Comparison of ENCODE assay signal across 8 cellular contexts in the genomic region with DNA sequence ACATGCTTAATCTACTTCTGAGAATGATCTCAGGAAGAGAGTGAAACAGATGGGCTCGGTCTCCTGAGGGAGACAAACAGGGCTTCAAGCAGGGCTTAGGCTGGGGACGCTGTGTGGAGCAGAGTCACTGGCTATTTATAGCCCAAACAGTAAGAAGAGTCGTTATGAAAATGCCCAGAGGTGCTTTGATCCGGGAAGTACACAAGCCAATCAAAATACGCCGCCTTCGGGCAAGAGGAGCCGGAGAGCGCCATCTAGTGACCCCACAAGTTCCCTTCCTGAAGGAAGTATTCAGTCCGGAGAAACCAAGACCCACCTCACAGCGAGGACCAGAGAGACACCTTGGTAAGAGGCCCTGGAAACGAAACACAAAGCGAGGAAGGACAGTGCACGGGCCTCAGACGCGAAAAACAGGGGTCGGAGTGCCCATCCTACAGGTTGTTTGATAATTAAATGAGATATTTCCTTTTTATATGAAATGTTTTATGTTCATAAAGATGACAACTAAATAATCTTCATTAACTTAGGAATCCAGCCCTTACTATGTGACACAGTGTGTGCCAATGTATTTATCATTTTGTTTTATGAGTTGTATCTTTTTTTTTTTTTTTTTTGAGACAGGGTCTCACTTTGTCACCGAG. TPM values are rescaled to one million over a fixed set of nuclear protein-coding genes. Genes with fewer than 3 reads are reported as not detected.
DNase-seq lines count a peak whose midpoint lies in the region; ATAC-seq, FAIRE-seq and TF ChIP-seq lines count a peak whose summit lies in the region.

No MANE protein-coding gene starts in this region.

- H3K27me3 ChIP-seq in endodermal cell (ENCODE audit: control insufficient read depth, insufficient read depth, low read length, poor library complexity, severe bottlenecking) (no peaks in the 10 kb centered on the region), mucosa of stomach (ENCODE audit: control insufficient read depth, insufficient read depth, low read length) (no peaks in the 10 kb centered on the region)

- H3K9me3 Mint-ChIP-seq in endodermal cell = peaks cover 18% of the 10 kb centered on the region

- WGBS in endodermal cell (ENCODE audit: insufficient coverage in 1 of 2, insufficient read length in 1 of 2), 2 experiments = 19 to 22% methylated on average over 16 to 18 of the region's 18 CpGs

- no peak overlapping the region for H3K27ac ChIP-seq in endodermal cell (ENCODE audit: low read depth, low read length)

- TF ChIP-seq CTCF in D721Med (IDR thresholded peaks at IDR 0.05; ENCODE audit: insufficient read depth, missing control alignments) = peak; percentile 98
- TF ChIP-seq CTCF in endodermal cell (conservative IDR thresholded peaks at IDR 0.05) = peak; percentile 93

- H3K4me1 ChIP-seq in endodermal cell (ENCODE audit: control insufficient read depth, insufficient read depth, low read length) = no peaks in the 10 kb centered on the region
- H3K4me1 ChIP-seq in mucosa of stomach (ENCODE audit: control insufficient read depth, insufficient read depth, low read length) = peaks cover 33% of the 10 kb centered on the region

- no peaks in the 10 kb centered on the region for H3K36me3 Mint-ChIP-seq in endodermal cell (ENCODE audit: low read depth)

- H3K27ac Mint-ChIP-seq in endodermal cell = no peak overlapping the region

- H3K9ac ChIP-seq in endodermal cell (ENCODE audit: extremely low read depth, low read length, poor library complexity, severe bottlenecking) (no peak overlapping the region), mucosa of stomach (ENCODE audit: low read length) (peak overlapping the region; percentile 60)

- H3K4me3 Mint-ChIP-seq in endodermal cell = peak overlapping the region; percentile 28

- DNase-seq in D721Med (ENCODE audit: insufficient read length, low spot score) (peak; percentile 90), HUDEP-2 (lab: John Stamatoyannopoulos, UW; ENCODE audit: unreplicated experiment in 76 of 76) (peak in 74 of 76 experiments; percentile 14 to 79 (median 56)), NOMO-1 treated with DMSO at 0.1 percent for 48 hours (lab: John Stamatoyannopoulos, UW; ENCODE audit: unreplicated experiment) (peak; percentile 95), endodermal cell (peak; percentile 92)
- DNase-seq in activated CD8-positive, alpha-beta memory T cell treated with anti-CD3 and anti-CD28 coated beads for 4 hours (ENCODE audit: low read depth in 2 of 2) = peak; percentile 59 to 61
- DNase-seq in stimulated activated CD8-positive, alpha-beta memory T cell treated with anti-CD3 and anti-CD28 coated beads, Interleukin-4, amount 100 ng/mL, for 1 hour (ENCODE audit: low read depth in 2 of 2, low spot score in 1 of 2) = peak; percentile 33 to 59

- H3K36me3 ChIP-seq in endodermal cell (ENCODE audit: control insufficient read depth, insufficient read depth, low read length) (no peaks in the 10 kb centered on the region), mucosa of stomach (ENCODE audit: control insufficient read depth, insufficient read depth, low read length) (no peaks in the 10 kb centered on the region)

- peaks cover 2% of the 10 kb centered on the region for H3K27me3 Mint-ChIP-seq in endodermal cell (ENCODE audit: insufficient read depth)

- no peaks in the 10 kb centered on the region for H3K4me1 Mint-ChIP-seq in endodermal cell

- ATAC-seq in GM21447 (IDR thresholded peaks at IDR 0.05; ENCODE audit: unreplicated experiment) = peak; percentile 95

- no peak overlapping the region for H3K4me3 ChIP-seq in endodermal cell (ENCODE audit: low read length)
- H3K4me3 ChIP-seq in mucosa of stomach (ENCODE audit: low read length) = no peak overlapping the region

- FAIRE-seq in D721Med (lab: Jason Lieb, UNC) = peak; percentile 79

- H3K9me3 ChIP-seq in endodermal cell (ENCODE audit: control insufficient read depth, low read length) = peaks cover 17% of the 10 kb centered on the region
- no peaks in the 10 kb centered on the region for H3K9me3 ChIP-seq in mucosa of stomach (ENCODE audit: control insufficient read depth, low read length)

RNA-seq across cellular contexts. Expression of gene SCCPDH, which starts 25.0 kb away (rescaled TPM):
- 10 to 100 TPM; 25.1 to 28.9 TPM for total RNA-seq in endodermal cell
- 37.9 TPM for polyA plus RNA-seq in endodermal cell (2013, experiment 1 of 2)
- polyA plus RNA-seq in endodermal cell (2013, experiment 2 of 2) = 34.1 TPM
